Comparison of ENCODE assay signal across 1 cellular context in genomic region chr10:107232013-107232412, GRCh38.
TF ChIP-seq lines count a peak whose summit lies in the region.

No MANE protein-coding gene starts in this region.

TF ChIP-seq in SK-N-SH, 30 proteins besides CTCF, POLR2A, EP300 and RAD21 (continued from another document):
- TF ChIP-seq FOSL2 (IDR thresholded peaks at IDR 0.05; ENCODE audit: borderline replicate concordance, low read depth) (no peak), MEF2A (IDR thresholded peaks at IDR 0.05; ENCODE audit: borderline replicate concordance, low read depth) (no peak)
